ENCODE assay signal across 8 cellular contexts in the genomic region with DNA sequence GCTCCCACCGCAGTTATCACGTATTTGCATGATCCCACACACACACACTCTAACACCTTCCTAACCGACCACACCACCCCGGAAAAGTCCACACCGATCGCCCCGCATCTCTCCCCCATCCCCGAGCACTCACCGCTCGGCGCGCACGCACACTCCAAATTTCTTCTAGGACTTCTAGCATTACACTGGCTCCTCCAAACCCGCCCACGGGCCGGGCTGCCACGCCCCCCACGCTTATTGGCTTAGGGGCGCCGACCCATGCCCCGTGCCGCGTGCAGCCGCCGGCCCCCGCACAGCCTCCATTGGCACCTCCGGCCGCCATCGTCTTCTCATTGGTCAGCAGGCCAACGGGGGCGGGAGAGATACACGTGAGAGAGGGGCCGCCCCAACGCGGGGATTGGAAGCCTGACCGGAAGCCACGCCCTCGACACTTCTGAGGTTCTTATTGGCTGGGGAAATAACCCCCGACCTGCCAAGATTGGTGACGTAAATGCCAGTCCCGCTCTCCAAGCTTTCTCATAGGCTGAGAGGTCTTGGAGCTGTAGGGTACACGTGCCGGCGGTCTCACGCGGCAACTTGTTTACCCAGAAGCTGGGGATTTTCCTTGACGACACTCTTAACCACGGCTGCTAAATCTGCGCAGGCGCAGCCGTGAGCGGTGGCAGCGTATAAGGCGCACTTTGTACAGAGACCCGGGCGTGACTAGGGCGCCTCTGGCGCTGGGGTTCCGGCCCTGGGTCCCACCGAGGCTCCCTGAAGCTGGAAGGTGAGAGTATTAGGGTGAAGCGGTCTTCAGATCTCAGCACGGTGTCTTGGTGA. TPM values are rescaled to one million over a fixed set of nuclear protein-coding genes. Genes with fewer than 3 reads are reported as not detected.
DNase-seq lines count a peak whose midpoint lies in the region; ATAC-seq, FAIRE-seq and TF ChIP-seq lines count a peak whose summit lies in the region.

No MANE protein-coding gene starts in this region.

- peak; percentile 99 for FAIRE-seq in kidney (lab: Jason Lieb, UNC)

- intact Hi-C loops in kidney (cut with DNase I), result no loop called here

- H3K9ac ChIP-seq in kidney (ENCODE audit: low read length in 2 of 2), result peak overlapping the region; percentile 99 to 100

- DNase-seq in AG10803 (ENCODE audit: low read depth) (peak; percentile 100), NCI-H345 (lab: John Stamatoyannopoulos, UW) (peak; percentile 99), cerebellum (ENCODE audit: low spot score) (peak; percentile 98), kidney (peak; percentile 100)
- DNase-seq in activated CD4-positive, CD25-positive, alpha-beta regulatory T cell treated with anti-CD3 and anti-CD28 coated beads, Interleukin-2, amount 50 U/mL, for 16 hours (ENCODE audit: low read depth, low spot score), result peak; percentile 100
- DNase-seq in stimulated activated CD4-positive, alpha-beta T cell treated with anti-CD3 and anti-CD28 coated beads, Interleukin-15, amount 100 ng/mL, for 24 hours, result peak; percentile 100

- peak; percentile 18 for TF ChIP-seq CTCF in AG10803 (conservative IDR thresholded peaks at IDR 0.05; ENCODE audit: low read length)
- peak; percentile 13 for TF ChIP-seq CTCF in kidney (IDR thresholded peaks at IDR 0.05; ENCODE audit: borderline replicate concordance, extremely low read depth, insufficient read depth)

- H3K4me3 ChIP-seq in AG10803 (ENCODE audit: low read length) (peak overlapping the region; percentile 84), kidney (ENCODE audit: low read length in 2 of 2) (peak overlapping the region; percentile 99)

- H3K9me3 ChIP-seq in kidney (ENCODE audit: control insufficient read depth in 1 of 2, low read length in 2 of 2), result no peaks in the 10 kb centered on the region

- H3K27ac ChIP-seq in kidney (ENCODE audit: low read depth in 2 of 2, low read length in 2 of 2), result peak overlapping the region; percentile 99 to 100

- peaks cover 22 to 32% of the 10 kb centered on the region in 2 donors for H3K4me1 ChIP-seq in kidney (ENCODE audit: control insufficient read depth in 1 of 2, insufficient read depth in 1 of 2, low read depth in 1 of 2, low read length in 2 of 2)

- ATAC-seq in GM19023 (IDR thresholded peaks at IDR 0.05; ENCODE audit: unreplicated experiment) (peak; percentile 82), HG03196 (IDR thresholded peaks at IDR 0.05; ENCODE audit: unreplicated experiment) (peak; percentile 69)

- peaks cover 2 to 20% of the 10 kb centered on the region in 2 donors for H3K36me3 ChIP-seq in kidney (ENCODE audit: control insufficient read depth in 1 of 2, insufficient read depth in 2 of 2, low read length in 2 of 2)

RNA-seq across cellular contexts. Expression of a gene that starts 4.2 kb away (rescaled TPM):
- 7.7 TPM for total RNA-seq in cerebellum
- total RNA-seq in kidney, result 161 TPM
- 25.2 TPM for polyA plus RNA-seq in kidney (ENCODE audit: insufficient read depth, low read depth, low replicate concordance)

RNA-seq across cellular contexts. Expression of a gene that starts 6.4 kb away (rescaled TPM):
- total RNA-seq in cerebellum, result 29.9 TPM
- 107 TPM for total RNA-seq in kidney
- polyA plus RNA-seq in kidney (ENCODE audit: insufficient read depth, low read depth, low replicate concordance), result 124 TPM

RNA-seq across cellular contexts. Expression of a gene that starts 19.8 kb away (rescaled TPM):
- total RNA-seq in cerebellum, result 28.3 TPM
- 23.4 TPM for total RNA-seq in kidney
- 24.6 TPM for polyA plus RNA-seq in kidney (ENCODE audit: insufficient read depth, low read depth, low replicate concordance)

RNA-seq across cellular contexts. Expression of a gene that starts 32.5 kb away (rescaled TPM):
- 0.73 TPM for total RNA-seq in cerebellum
- 0.25 TPM for total RNA-seq in kidney
- not detected for polyA plus RNA-seq in kidney (ENCODE audit: insufficient read depth, low read depth, low replicate concordance)

RNA-seq across cellular contexts. Expression of a gene that starts 33.6 kb away (rescaled TPM):
- total RNA-seq in cerebellum, result 3.1 TPM
- total RNA-seq in kidney, result 8.6 TPM
- 15.4 TPM for polyA plus RNA-seq in kidney (ENCODE audit: insufficient read depth, low read depth, low replicate concordance)

Comparison
In these comparisons a context has a peak if more than half of its experiments do, and no peak if none do; other contexts are left out.
1. Peak in every context shown above with its lines: DNase-seq, ATAC-seq, H3K4me3 ChIP-seq and H3K27ac ChIP-seq.
2. RNA of a gene that starts 4.2 kb away (total RNA-seq): 161 TPM in kidney (single experiment); 7.7 TPM in cerebellum (single experiment); every median in the first group is over 10 times any median in the second.